In the genomic region with DNA sequence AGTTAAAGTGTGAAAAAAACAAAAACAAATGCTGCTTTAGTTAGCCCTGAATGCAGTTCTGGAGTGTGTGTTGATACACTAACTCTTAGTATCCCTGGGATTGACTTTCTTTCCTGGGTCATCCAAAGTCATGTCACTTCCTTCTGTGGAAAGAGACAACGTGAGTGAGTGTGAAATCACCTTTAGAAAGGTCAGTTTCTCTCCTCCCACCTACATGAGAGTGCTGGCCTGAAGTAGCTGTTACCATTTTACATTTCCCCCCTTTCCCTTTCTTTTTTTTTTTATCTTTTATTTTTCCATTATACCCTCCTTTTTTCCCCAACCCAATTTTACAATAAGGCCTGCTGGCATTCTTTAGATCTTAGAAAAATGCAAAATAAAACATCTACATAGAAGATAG, we compare ENCODE assay signal across 1 cellular context.
TF ChIP-seq lines count a peak whose summit lies in the region.

No MANE protein-coding gene starts in this region.

TF ChIP-seq in IMR-90, 13 proteins besides CTCF, POLR2A, EP300 and RAD21 (continued from another document):
- no peak for TF ChIP-seq USF2 (IDR thresholded peaks at IDR 0.05; ENCODE audit: low read depth, low read length)
- TF ChIP-seq MAFK (IDR thresholded peaks at IDR 0.05; ENCODE audit: low read depth, low read length) = no peak
- TF ChIP-seq FOS (IDR thresholded peaks at IDR 0.05; ENCODE audit: low read depth, low read length) = no peak
- TF ChIP-seq, protein P1, sequence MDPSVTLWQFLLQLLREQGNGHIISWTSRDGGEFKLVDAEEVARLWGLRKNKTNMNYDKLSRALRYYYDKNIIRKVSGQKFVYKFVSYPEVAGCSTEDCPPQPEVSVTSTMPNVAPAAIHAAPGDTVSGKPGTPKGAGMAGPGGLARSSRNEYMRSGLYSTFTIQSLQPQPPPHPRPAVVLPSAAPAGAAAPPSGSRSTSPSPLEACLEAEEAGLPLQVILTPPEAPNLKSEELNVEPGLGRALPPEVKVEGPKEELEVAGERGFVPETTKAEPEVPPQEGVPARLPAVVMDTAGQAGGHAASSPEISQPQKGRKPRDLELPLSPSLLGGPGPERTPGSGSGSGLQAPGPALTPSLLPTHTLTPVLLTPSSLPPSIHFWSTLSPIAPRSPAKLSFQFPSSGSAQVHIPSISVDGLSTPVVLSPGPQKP (IDR thresholded peaks at IDR 0.05; ENCODE audit: borderline replicate concordance, low read depth, low read length) = no peak
